In genomic region chr9:19231126-19232035, GRCh38 we compare ENCODE assay signal across 9 cellular contexts. TPM values are rescaled to one million over a fixed set of nuclear protein-coding genes. Genes with fewer than 3 reads are reported as not detected.
DNase-seq lines count a peak whose midpoint lies in the region; FAIRE-seq and TF ChIP-seq lines count a peak whose summit lies in the region.
"Had no signal": no experiment of that assay in that cellular context is flagged by ENCODE, and none has a peak within 500 bp of the region (broad histone marks: within the 10 kb centered on the region; RNA-seq: fewer than 3 reads in every experiment).

No MANE protein-coding gene starts in this region.

- no peaks in the 10 kb centered on the region for H3K27me3 Mint-ChIP-seq in mesothelial cell of epicardium (ENCODE audit: low read depth)

- no peak overlapping the region for H3K4me3 Mint-ChIP-seq in mesothelial cell of epicardium

- peaks cover 3% of the 10 kb centered on the region for H3K36me3 Mint-ChIP-seq in mesothelial cell of epicardium

- H3K9me2 ChIP-seq in GM23248 (ENCODE audit: insufficient read depth) = no peaks in the 10 kb centered on the region

- DNase-seq in SIG-M5 treated with dmso at 0.1 percent for 504 hours (lab: John Stamatoyannopoulos, UW; ENCODE audit: unreplicated experiment) (peak; percentile 26), SIG-M5 (lab: John Stamatoyannopoulos, UW) (no peak), GM23248 (peak; percentile 66), NB4 (ENCODE audit: low read depth) (peak; percentile 58), breast epithelium (ENCODE audit: low spot score in 2 of 2) (no peak), kidney (no peak), mesothelial cell of epicardium (ENCODE audit: low spot score in 2 of 2, unreplicated experiment in 2 of 2) (no peak)
- peak; percentile 2 for DNase-seq in stimulated activated CD8-positive, alpha-beta memory T cell treated with anti-CD3 and anti-CD28 coated beads, Interleukin-7, amount 100 ng/mL, for 24 hours (ENCODE audit: low read depth)

- H3K27ac Mint-ChIP-seq in mesothelial cell of epicardium = no peak overlapping the region

- no peak for TF ChIP-seq POLR2A in NB4 (IDR thresholded peaks at IDR 0.05; ENCODE audit: extremely low read depth, insufficient read length)
- TF ChIP-seq POLR2A in breast epithelium (IDR thresholded peaks at IDR 0.05) = no peak

- TF ChIP-seq CTCF in NB4 (IDR thresholded peaks at IDR 0.05; ENCODE audit: low read depth, low read length) (no peak), breast epithelium (IDR thresholded peaks at IDR 0.05) (no peak), kidney (IDR thresholded peaks at IDR 0.05; ENCODE audit: borderline replicate concordance, extremely low read depth, insufficient read depth) (no peak), mesothelial cell of epicardium (IDR thresholded peaks at IDR 0.05; ENCODE audit: unreplicated experiment) (no peak)

- H3K27ac ChIP-seq in GM23248 (peak overlapping the region; percentile 88), breast epithelium (peak overlapping the region; percentile 98 to 99), kidney (ENCODE audit: low read depth in 2 of 2, low read length in 2 of 2) (peak overlapping the region; percentile 97)

- H3K36me3 ChIP-seq in GM23248 (ENCODE audit: low read depth) = no peaks in the 10 kb centered on the region
- no peaks in the 10 kb centered on the region for H3K36me3 ChIP-seq in breast epithelium
- no peaks in the 10 kb centered on the region for H3K36me3 ChIP-seq in kidney (ENCODE audit: control insufficient read depth in 1 of 2, insufficient read depth in 2 of 2, low read length in 2 of 2)

- peaks cover 16% of the 10 kb centered on the region; the same call in 1 of the 2 replicates for H3K4me1 ChIP-seq in GM23248 (ENCODE audit: insufficient read depth)
- H3K4me1 ChIP-seq in breast epithelium = peaks cover 0 to 8% of the 10 kb centered on the region in 2 donors
- peaks cover 6 to 9% of the 10 kb centered on the region in 2 donors for H3K4me1 ChIP-seq in kidney (ENCODE audit: control insufficient read depth in 1 of 2, insufficient read depth in 1 of 2, low read depth in 1 of 2, low read length in 2 of 2)

- intact Hi-C loops in breast epithelium (cut with DNase I; ENCODE audit: low total_unique reads) (no loop called here), kidney (cut with DNase I) (no loop called here)

- no peaks in the 10 kb centered on the region; the same call in 1 of the 2 replicates for H4K20me1 ChIP-seq in GM23248 (ENCODE audit: insufficient read depth)

- peak overlapping the region; percentile 94 for H3K4me3 ChIP-seq in GM23248
- peak overlapping the region; percentile 82 for H3K4me3 ChIP-seq in NB4 (ENCODE audit: low read depth, low read length)
- H3K4me3 ChIP-seq in breast epithelium = peak overlapping the region; percentile 72 to 100 (median 97)
- H3K4me3 ChIP-seq in kidney (ENCODE audit: low read length in 2 of 2) = peak overlapping the region; percentile 80 to 86

- in situ Hi-C loops in GM23248 (cut with MboI) = no loop called here

- H3K9ac ChIP-seq in GM23248 (peak overlapping the region; percentile 95), kidney (ENCODE audit: low read length in 2 of 2) (peak overlapping the region; percentile 84 to 85)

- H3F3A ChIP-seq in GM23248 (ENCODE audit: insufficient read depth) = peaks cover 20% of the 10 kb centered on the region

- peaks cover 22% of the 10 kb centered on the region for H3K4me1 Mint-ChIP-seq in mesothelial cell of epicardium

- peaks cover 55% of the 10 kb centered on the region for H3K79me2 ChIP-seq in GM23248 (ENCODE audit: insufficient read depth)

- peak overlapping the region; percentile 82 for H2AFZ ChIP-seq in GM23248

- peak overlapping the region; percentile 95 for H3K4me2 ChIP-seq in GM23248 (ENCODE audit: unreplicated experiment)

- H3K27me3 ChIP-seq in GM23248 (replicated peaks; ENCODE audit: insufficient read depth) (no peaks in the 10 kb centered on the region), breast epithelium (no peaks in the 10 kb centered on the region)

- H3K9me3 ChIP-seq in GM23248 (ENCODE audit: low read depth) (no peaks in the 10 kb centered on the region), breast epithelium (no peaks in the 10 kb centered on the region), kidney (ENCODE audit: control insufficient read depth in 1 of 2, low read length in 2 of 2) (no peaks in the 10 kb centered on the region)

- 1 to 3% methylated on average over 23 to 40 of the region's 40 CpGs for whole genome bisulfite sequencing in GM23248 (ENCODE audit: low coverage in 1 of 2, low lambda C conversion rate in 2 of 2, missing lambda C conversion rate in 2 of 2), 2 experiments

- FAIRE-seq in kidney (lab: Jason Lieb, UNC) = no peak
- FAIRE-seq: colon had no signal

- H3K9me3 Mint-ChIP-seq in mesothelial cell of epicardium = no peaks in the 10 kb centered on the region

RNA-seq across cellular contexts. Expression of gene DENND4C, which starts 0.9 kb away (rescaled TPM):
- 28.9 and 39.8 TPM in 2 replicates for total RNA-seq in GM23248 (2014; rRNA removed; shearing (Covaris generic))
- polyA plus RNA-seq in GM23248 (2016; fragmentation: Nextera tagmentation; extraction: Ambion mirVana) (11.8 and 11.9 TPM in 2 replicates), kidney (ENCODE audit: insufficient read depth, low read depth, low replicate concordance) (6.2 TPM)
- total RNA-seq in breast epithelium (100 to 1,000 TPM; 146 to 158 (median 148) TPM), kidney (59.5 TPM), mesothelial cell of epicardium (72.7 to 75.2 TPM (median 73.9 TPM) in 3 replicates)

Comparison
In these comparisons a context has a peak if more than half of its experiments do, and no peak if none do; other contexts are left out.
1. DNase-seq: peak in SIG-M5 treated with dmso at 0.1 percent for 504 hours (single experiment), GM23248 (single experiment), NB4 (single experiment) and stimulated activated CD8-positive, alpha-beta memory T cell treated with anti-CD3 and anti-CD28 coated beads, Interleukin-7, amount 100 ng/mL, for 24 hours (single experiment); none in SIG-M5 (single experiment), breast epithelium (0 of 2), kidney (single experiment) and mesothelial cell of epicardium (0 of 2).
2. Peak in every context shown above with its lines, with median percentiles within 50 percentile points of each other: H3K27ac ChIP-seq and H3K4me3 ChIP-seq.